ENCODE assay signal across 8 cellular contexts in genomic region chr2:43995733-43996533, GRCh38. TPM values are rescaled to one million over a fixed set of nuclear protein-coding genes. Genes with fewer than 3 reads are reported as not detected.
DNase-seq lines count a peak whose midpoint lies in the region; ATAC-seq and TF ChIP-seq lines count a peak whose summit lies in the region.

Gene LRPPRC, minus strand, starts transcription at chr2:43995989. Its CDS starts 42 bp downstream, at chr2:43995947.

- TF ChIP-seq POLR2A in Peyer's patch (IDR thresholded peaks at IDR 0.05), result peak; percentile 40 to 85

- H3K9me3 ChIP-seq in Peyer's patch (no peaks in the 10 kb centered on the region), esophagus (ENCODE audit: control insufficient read depth in 2 of 2, insufficient read depth in 1 of 2, low read depth in 1 of 2, low read length in 1 of 2) (no peaks in the 10 kb centered on the region), mucosa of stomach (ENCODE audit: control insufficient read depth, low read length) (no peaks in the 10 kb centered on the region)

- 0 to 1% methylated on average over 61 to 64 of the region's 64 CpGs for WGBS in esophagus, 2 donors

- ATAC-seq in GM21723 (IDR thresholded peaks at IDR 0.05; ENCODE audit: unreplicated experiment), result peak; percentile 95

- H3K9ac ChIP-seq in KMS-11 (peak within 1 kb of the TSS; percentile 94), mucosa of stomach (ENCODE audit: low read length) (peak within 1 kb of the TSS; percentile 75)

- DNase-seq in DMS53 (lab: John Stamatoyannopoulos, UW) (peak; percentile 99), Peyer's patch (peak; percentile 90 to 97 (median 92))
- DNase-seq in activated T-cell treated with anti-CD3 and anti-CD28 coated beads, Interleukin-2, amount 50 U/mL, for 48 hours, result peak; percentile 90 to 91
- DNase-seq in stimulated activated CD8-positive, alpha-beta memory T cell treated with anti-CD3 and anti-CD28 coated beads, Interleukin-7, amount 100 ng/mL, for 1 hour (ENCODE audit: low read depth in 2 of 2), result peak; percentile 72 to 76

- H3K4me3 ChIP-seq in KMS-11 (IDR thresholded peaks at IDR 0.05; ENCODE audit: insufficient read depth, low read depth, low read length) (peak within 1 kb of the TSS; percentile 94), Peyer's patch (peak within 1 kb of the TSS; percentile 80 to 100 (median 94)), esophagus (ENCODE audit: low read depth in 1 of 2, low read length in 2 of 2) (peak within 1 kb of the TSS; percentile 87 to 97), mucosa of stomach (ENCODE audit: low read length) (peak within 1 kb of the TSS; percentile 79)

- H2AFZ ChIP-seq in KMS-11 (ENCODE audit: low read depth), result peak within 1 kb of the TSS; percentile 77

- peak within 1 kb of the TSS; percentile 95 for H3K4me2 ChIP-seq in KMS-11

- H3K27me3 ChIP-seq in KMS-11 (ENCODE audit: insufficient read depth, low read depth) (no peaks in the 10 kb centered on the region), Peyer's patch (no peaks in the 10 kb centered on the region), esophagus (ENCODE audit: control insufficient read depth in 1 of 2, insufficient read depth in 2 of 2, low read length in 2 of 2) (no peaks in the 10 kb centered on the region), mucosa of stomach (ENCODE audit: control insufficient read depth, insufficient read depth, low read length) (no peaks in the 10 kb centered on the region)

- peak within 1 kb of the TSS; percentile 80 for H3K27ac ChIP-seq in KMS-11
- H3K27ac ChIP-seq in Peyer's patch, result peak within 1 kb of the TSS; percentile 65 to 87 (median 82)
- peak within 1 kb of the TSS; percentile 84 to 88 for H3K27ac ChIP-seq in esophagus (ENCODE audit: low read depth in 2 of 2, low read length in 1 of 2)

- peaks cover 49% of the 10 kb centered on the region for H3K79me2 ChIP-seq in KMS-11 (ENCODE audit: insufficient read depth, low read depth)

- no peaks in the 10 kb centered on the region; the same call in 1 of the 2 replicates for H3K36me3 ChIP-seq in KMS-11 (ENCODE audit: insufficient read depth)
- peaks cover 0 to 11% (median 0%) of the 10 kb centered on the region in 3 donors for H3K36me3 ChIP-seq in Peyer's patch
- peaks cover 0 to 4% of the 10 kb centered on the region in 2 donors for H3K36me3 ChIP-seq in esophagus (ENCODE audit: control insufficient read depth in 2 of 2, insufficient read depth in 2 of 2, low read length in 1 of 2)
- H3K36me3 ChIP-seq in mucosa of stomach (ENCODE audit: control insufficient read depth, insufficient read depth, low read length), result no peaks in the 10 kb centered on the region

- H3K4me1 ChIP-seq in KMS-11 (ENCODE audit: low read depth, poor library complexity, severe bottlenecking) (peaks cover 20% of the 10 kb centered on the region), Peyer's patch (peaks cover 0 to 17% (median 3%) of the 10 kb centered on the region in 4 donors), esophagus (ENCODE audit: control insufficient read depth in 2 of 2, insufficient read depth in 2 of 2, low read length in 1 of 2) (peaks cover 4 to 6% of the 10 kb centered on the region in 2 donors), mucosa of stomach (ENCODE audit: control insufficient read depth, insufficient read depth, low read length) (peaks cover 5% of the 10 kb centered on the region)

- TF ChIP-seq CTCF in KMS-11 (conservative IDR thresholded peaks at IDR 0.05; ENCODE audit: low read depth, low read length), result no peak
- no peak for TF ChIP-seq CTCF in Peyer's patch (IDR thresholded peaks at IDR 0.05)

- peaks cover 28% of the 10 kb centered on the region for H4K20me1 ChIP-seq in KMS-11 (ENCODE audit: insufficient read depth)

RNA-seq across cellular contexts. Expression of gene LRPPRC, which starts in this region (rescaled TPM):
- 10 to 100 TPM; 45.7 to 70.1 (median 53.3) TPM for total RNA-seq in Peyer's patch
- polyA plus RNA-seq in esophagus, result 10 to 100 TPM; 11.2 to 23.1 TPM

Comparison
In these comparisons a context has a peak if more than half of its experiments do, and no peak if none do; other contexts are left out.
1. Peak in every context shown above with its lines: DNase-seq, ATAC-seq, H3K4me3 ChIP-seq and H3K27ac ChIP-seq.